ENCODE assay signal across 15 cellular contexts in genomic region chr6:41641352-41641925, GRCh38. TPM values are rescaled to one million over a fixed set of nuclear protein-coding genes. Genes with fewer than 3 reads are reported as not detected.
A peak's percentile ranks its signal among the peaks of the same experiment; 100 is the strongest.
DNase-seq lines count a peak whose midpoint lies in the region; ATAC-seq and TF ChIP-seq lines count a peak whose summit lies in the region.
"Had no signal": no experiment of that assay in that cellular context is flagged by ENCODE, and none has a peak within 500 bp of the region (broad histone marks: within the 10 kb centered on the region; RNA-seq: fewer than 3 reads in every experiment).

No MANE protein-coding gene starts in this region.

- H3K9me3 ChIP-seq in Loucy (ENCODE audit: insufficient read depth, low read depth, low read length), result no peaks in the 10 kb centered on the region

- ATAC-seq in sciatic nerve (no peak), HG03025 (IDR thresholded peaks at IDR 0.05; ENCODE audit: low FRiP score, unreplicated experiment) (no peak)
- ATAC-seq: CD8-positive, alpha-beta T cell had no signal

- H3K4me1 Mint-ChIP-seq in brain, result peaks cover 82% of the 10 kb centered on the region
- peaks cover 73% of the 10 kb centered on the region for H3K4me1 Mint-ChIP-seq in mesothelial cell of epicardium
- H3K4me1 Mint-ChIP-seq in activated T-helper 1 cell treated with anti-CD3 and anti-CD28 coated beads, Interleukin-12 subunit alpha, Interleukin-12 subunit beta, Interleukin-2, Interleukin-4 antibody, amounts not matched to agents 30 ng/mL and 10 ng/mL and 1 ng/mL, durations not matched to agents 14 hours and 24 hours and 36 hours (ENCODE audit: low read depth), result no peaks in the 10 kb centered on the region

- no peaks in the 10 kb centered on the region for H3K27me3 ChIP-seq in Loucy (ENCODE audit: insufficient read depth, low read length, poor library complexity, severe bottlenecking)

- no peaks in the 10 kb centered on the region for H3F3A ChIP-seq in Loucy (ENCODE audit: low read depth)

- H3K9ac ChIP-seq in Loucy (ENCODE audit: low read depth, low read length, poor library complexity, severe bottlenecking), result peak overlapping the region; percentile 61

- H2AFZ ChIP-seq in Loucy (ENCODE audit: low read length), result no peak overlapping the region

- peaks cover 95% of the 10 kb centered on the region for H3K79me2 ChIP-seq in Loucy (ENCODE audit: insufficient read depth, low read length)

- intact Hi-C loops in sciatic nerve (cut with DNase I), result no loop called here
- intact Hi-C loops in activated T-helper 1 cell treated with anti-CD3 and anti-CD28 coated beads, Interleukin-12 subunit alpha, Interleukin-12 subunit beta, Interleukin-2, Interleukin-4 antibody, amounts not matched to agents 30 ng/mL and 10 ng/mL and 1 ng/mL, durations not matched to agents 14 hours and 24 hours and 36 hours (cut with micrococcal nuclease), result no loop called here

- peak overlapping the region; percentile 92 for H3K4me2 ChIP-seq in Loucy (ENCODE audit: low read depth, low read length, poor library complexity, severe bottlenecking)

- H3K9me3 Mint-ChIP-seq in brain (no peaks in the 10 kb centered on the region), mesothelial cell of epicardium (no peaks in the 10 kb centered on the region)
- H3K9me3 Mint-ChIP-seq in activated T-helper 1 cell treated with anti-CD3 and anti-CD28 coated beads, Interleukin-12 subunit alpha, Interleukin-12 subunit beta, Interleukin-2, Interleukin-4 antibody, amounts not matched to agents 30 ng/mL and 10 ng/mL and 1 ng/mL, durations not matched to agents 14 hours and 24 hours and 36 hours, result no peaks in the 10 kb centered on the region
- H3K9me3 Mint-ChIP-seq: CD8-positive, alpha-beta T cell had no signal

- peaks cover 49% of the 10 kb centered on the region for H3K27me3 Mint-ChIP-seq in brain
- H3K27me3 Mint-ChIP-seq in mesothelial cell of epicardium (ENCODE audit: low read depth), result no peaks in the 10 kb centered on the region
- H3K27me3 Mint-ChIP-seq in activated T-helper 1 cell treated with anti-CD3 and anti-CD28 coated beads, Interleukin-12 subunit alpha, Interleukin-12 subunit beta, Interleukin-2, Interleukin-4 antibody, amounts not matched to agents 30 ng/mL and 10 ng/mL and 1 ng/mL, durations not matched to agents 14 hours and 24 hours and 36 hours (ENCODE audit: insufficient read depth), result peaks cover 40% of the 10 kb centered on the region

- peak overlapping the region in 2 of 5 experiments; percentile 21 to 57 for H3K27ac Mint-ChIP-seq in brain
- H3K27ac Mint-ChIP-seq in mesothelial cell of epicardium, result no peak overlapping the region
- H3K27ac Mint-ChIP-seq in activated T-helper 1 cell treated with anti-CD3 and anti-CD28 coated beads, Interleukin-12 subunit alpha, Interleukin-12 subunit beta, Interleukin-2, Interleukin-4 antibody, amounts not matched to agents 30 ng/mL and 10 ng/mL and 1 ng/mL, durations not matched to agents 14 hours and 24 hours and 36 hours, result no peak overlapping the region
- H3K27ac Mint-ChIP-seq: CD8-positive, alpha-beta T cell had no signal

- peaks cover 15% of the 10 kb centered on the region for H4K20me1 ChIP-seq in Loucy (ENCODE audit: insufficient read depth, low read length, poor library complexity, severe bottlenecking)

- H3K36me3 Mint-ChIP-seq in brain (no peaks in the 10 kb centered on the region), mesothelial cell of epicardium (peaks cover 19% of the 10 kb centered on the region)
- H3K36me3 Mint-ChIP-seq in activated T-helper 1 cell treated with anti-CD3 and anti-CD28 coated beads, Interleukin-12 subunit alpha, Interleukin-12 subunit beta, Interleukin-2, Interleukin-4 antibody, amounts not matched to agents 30 ng/mL and 10 ng/mL and 1 ng/mL, durations not matched to agents 14 hours and 24 hours and 36 hours (ENCODE audit: low read depth), result peaks cover 2% of the 10 kb centered on the region
- H3K36me3 Mint-ChIP-seq: CD8-positive, alpha-beta T cell had no signal

- H3K36me3 ChIP-seq in Loucy (ENCODE audit: insufficient read depth, low read length), result peaks cover 5% of the 10 kb centered on the region; the same call in 1 of the 2 replicates

- peak overlapping the region; percentile 92 for H3K4me3 ChIP-seq in Loucy (ENCODE audit: low read length, poor library complexity, severe bottlenecking)

- DNase-seq in mesothelial cell of epicardium (ENCODE audit: low spot score in 2 of 2, unreplicated experiment in 2 of 2), result no peak
- peak; percentile 45 for DNase-seq in sciatic nerve (ENCODE audit: low spot score)
- DNase-seq in activated T-helper 1 cell treated with anti-CD3 and anti-CD28 coated beads, Interleukin-12 subunit alpha, Interleukin-12 subunit beta, Interleukin-2, Interleukin-4 antibody, amounts not matched to agents 30 ng/mL and 10 ng/mL and 1 ng/mL, durations not matched to agents 14 hours and 24 hours and 36 hours (ENCODE audit: low spot score), result no peak
- DNase-seq in activated effector memory CD4-positive, alpha-beta T cell treated with anti-CD3 and anti-CD28 coated beads, Interleukin-2, amount 50 U/mL, for 16 hours, result no peak
- DNase-seq in activated CD8-positive, alpha-beta memory T cell treated with anti-CD3 and anti-CD28 coated beads for 24 hours, result no peak
- DNase-seq: AML-193; CD8-positive, alpha-beta T cell; KBM-7; NCI-H1105; NCI-H1694 treated with DMSO at 0.1 percent for 48 hours; NK-92 treated with Interleukin-12 subunit alpha and Interleukin-12 subunit beta, amount 100 ng/mL, for 24 hours; OCI-M1 had no signal

- peaks cover 77% of the 10 kb centered on the region for H3K4me1 ChIP-seq in Loucy (ENCODE audit: insufficient read depth, low read length, poor library complexity, severe bottlenecking)

- TF ChIP-seq CTCF in Loucy (conservative IDR thresholded peaks at IDR 0.05; ENCODE audit: low read length) (no peak), brain (conservative IDR thresholded peaks at IDR 0.05) (no peak), mesothelial cell of epicardium (IDR thresholded peaks at IDR 0.05; ENCODE audit: unreplicated experiment) (no peak)

- H3K4me3 Mint-ChIP-seq in brain (peak overlapping the region in 3 of 5 experiments; percentile 27 to 54 (median 28)), mesothelial cell of epicardium (peak overlapping the region; percentile 88)
- no peak overlapping the region for H3K4me3 Mint-ChIP-seq in activated T-helper 1 cell treated with anti-CD3 and anti-CD28 coated beads, Interleukin-12 subunit alpha, Interleukin-12 subunit beta, Interleukin-2, Interleukin-4 antibody, amounts not matched to agents 30 ng/mL and 10 ng/mL and 1 ng/mL, durations not matched to agents 14 hours and 24 hours and 36 hours
- H3K4me3 Mint-ChIP-seq: CD8-positive, alpha-beta T cell had no signal

- H3K9me2 ChIP-seq in Loucy (replicated peaks; ENCODE audit: low read depth, low read length), result no peaks in the 10 kb centered on the region

RNA-seq across cellular contexts. Expression of gene MDFI, which starts 3.2 kb away (rescaled TPM):
- polyA plus RNA-seq in brain (ENCODE audit: insufficient read depth, low read depth, low replicate concordance), result 3.8 TPM
- total RNA-seq in mesothelial cell of epicardium (146 to 149 TPM (median 148 TPM) in 3 replicates), sciatic nerve (15.2 TPM)
- total RNA-seq in activated T-helper 1 cell treated with anti-CD3 and anti-CD28 coated beads, Interleukin-12 subunit alpha, Interleukin-12 subunit beta, Interleukin-2, Interleukin-4 antibody, amounts not matched to agents 30 ng/mL and 10 ng/mL and 1 ng/mL, durations not matched to agents 14 hours and 24 hours and 36 hours, result not detected in 2 replicates
- total RNA-seq: CD8-positive, alpha-beta T cell had no signal

Comparison
In these comparisons a context has a peak if more than half of its experiments do, and no peak if none do; other contexts are left out.
1. RNA of gene MDFI, which starts 3.2 kb away (total RNA-seq): 146 to 149 TPM in mesothelial cell of epicardium and 15.2 TPM in sciatic nerve (single experiment); not detected in activated T-helper 1 cell treated with anti-CD3 and anti-CD28 coated beads, Interleukin-12 subunit alpha, Interleukin-12 subunit beta, Interleukin-2, Interleukin-4 antibody, amounts not matched to agents 30 ng/mL and 10 ng/mL and 1 ng/mL, durations not matched to agents 14 hours and 24 hours and 36 hours; every median in the first group is over 10 times any median in the second.